ENCODE assay signal across 10 cellular contexts in the genomic region with DNA sequence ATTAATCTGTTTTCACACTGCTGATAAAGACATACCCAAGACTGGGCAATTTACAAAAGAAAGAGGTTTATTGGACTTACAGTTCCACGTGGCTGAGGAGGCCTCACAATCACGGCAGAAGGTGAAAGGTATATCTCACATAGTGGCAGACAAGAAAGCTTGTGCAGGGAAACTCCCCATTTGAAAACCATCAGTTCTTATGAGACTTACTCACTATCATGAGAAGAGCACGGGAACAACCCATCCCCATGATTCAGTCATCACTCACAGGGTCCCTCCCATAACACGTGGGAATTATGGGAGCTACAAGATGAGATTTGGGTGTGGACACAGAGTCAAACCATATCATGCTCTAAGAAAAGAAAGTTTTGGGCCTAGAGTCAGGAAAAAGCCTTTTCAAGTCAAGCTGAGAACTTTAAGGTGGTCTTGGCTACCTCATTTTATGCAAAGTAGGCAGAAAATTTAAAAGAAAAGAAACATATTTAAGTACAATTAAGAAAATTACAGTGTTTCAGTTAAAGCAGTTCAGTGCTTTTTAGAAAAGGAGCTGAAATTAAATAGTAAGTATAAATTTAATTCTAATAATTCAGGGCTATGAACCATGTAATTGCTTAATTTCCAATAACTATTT. TPM values are rescaled to one million over a fixed set of nuclear protein-coding genes. Genes with fewer than 3 reads are reported as not detected.
DNase-seq lines count a peak whose midpoint lies in the region; ATAC-seq, FAIRE-seq and TF ChIP-seq lines count a peak whose summit lies in the region.
"Had no signal": no experiment of that assay in that cellular context is flagged by ENCODE, and none has a peak within 500 bp of the region (broad histone marks: within the 10 kb centered on the region; RNA-seq: fewer than 3 reads in every experiment).

No MANE protein-coding gene starts in this region.

- no peak for TF ChIP-seq CTCF in SK-N-SH (IDR thresholded peaks at IDR 0.05)
- no peak for TF ChIP-seq CTCF in PC-3 (conservative IDR thresholded peaks at IDR 0.05; ENCODE audit: low read depth, low read length)
- TF ChIP-seq CTCF in epithelial cell of proximal tubule (conservative IDR thresholded peaks at IDR 0.05; ENCODE audit: low read depth, low read length): no peak
- no peak for TF ChIP-seq CTCF in upper lobe of right lung (IDR thresholded peaks at IDR 0.05)

- H3K9me2 ChIP-seq in SK-N-SH (no peaks in the 10 kb centered on the region), PC-3 (replicated peaks; ENCODE audit: low read length) (no peaks in the 10 kb centered on the region)

- H3K27ac ChIP-seq in SK-N-SH (ENCODE audit: low read depth in 2 of 2, low read length in 1 of 2) (no peak overlapping the region), PC-3 (ENCODE audit: low read length) (peak overlapping the region; percentile 75), small intestine (ENCODE audit: low read depth in 1 of 2, low read length in 1 of 2) (no peak overlapping the region), upper lobe of right lung (no peak overlapping the region)
- H3K27ac ChIP-seq: upper lobe of left lung had no signal

- BruUV-seq in PC-3 (replicated peaks; lab: Mats Ljungman, UMichigan): no TSS peak

- H3K79me2 ChIP-seq in SK-N-SH (ENCODE audit: insufficient read depth) (no peaks in the 10 kb centered on the region), PC-3 (ENCODE audit: low read length) (peaks cover 6% of the 10 kb centered on the region; the same call in 1 of the 2 replicates)

- H3K4me2 ChIP-seq in SK-N-SH: 0 out of 2 replicates have a peak overlapping the region, but pooled peaks have one; percentile 100
- H3K4me2 ChIP-seq in PC-3 (ENCODE audit: low read length): peak overlapping the region; percentile 100

- no peak overlapping the region for H3K4me3 Mint-ChIP-seq in T-helper 17 cell

- H3K4me1 Mint-ChIP-seq in T-helper 17 cell: peaks cover 19% of the 10 kb centered on the region

- H3K9me3 ChIP-seq in SK-N-SH (no peaks in the 10 kb centered on the region), PC-3 (ENCODE audit: low read length) (no peaks in the 10 kb centered on the region), small intestine (ENCODE audit: control insufficient read depth, low read depth) (no peaks in the 10 kb centered on the region), T-helper 17 cell (ENCODE audit: control insufficient read depth, low read length, poor library complexity, severe bottlenecking) (no peaks in the 10 kb centered on the region), upper lobe of right lung (no peaks in the 10 kb centered on the region)
- H3K9me3 ChIP-seq: upper lobe of left lung had no signal

- H2AFZ ChIP-seq in SK-N-SH (ENCODE audit: low read depth): no peak overlapping the region
- no peak overlapping the region for H2AFZ ChIP-seq in PC-3 (ENCODE audit: low read length)

- DNase-seq in SK-N-SH: no peak
- peak; percentile 69 for DNase-seq in PC-3
- DNase-seq in epithelial cell of proximal tubule (ENCODE audit: low read depth): peak; percentile 81
- DNase-seq in small intestine: peak; percentile 5
- no peak for DNase-seq in T-helper 17 cell
- no peak for DNase-seq in SIG-M5 (lab: John Stamatoyannopoulos, UW)
- DNase-seq in upper lobe of right lung: no peak
- DNase-seq: caudate nucleus, upper lobe of left lung had no signal

- POLR2A ChIA-PET in SK-N-SH (lab: Yijun Ruan, JAX) (interaction anchor here (0.6 kb wide), 1 partner anchor 1007 kb away, joined by 3 read pairs; no protein-coding TSS in a partner anchor), PC-3 (lab: Charles Lee; ENCODE audit: unreplicated experiment) (interaction anchor here (0.6 kb wide), 1 partner anchor 145 kb away, joined by 5 read pairs; no protein-coding TSS in a partner anchor)

- H3K4me3 ChIP-seq in SK-N-SH (ENCODE audit: low read depth in 2 of 2, low read length in 1 of 2) (no peak overlapping the region), PC-3 (ENCODE audit: low read length) (peak overlapping the region; percentile 81; the same call in 1 of the 2 replicates), epithelial cell of proximal tubule (ENCODE audit: low read depth, low read length) (peak overlapping the region; percentile 66), small intestine (ENCODE audit: low read depth in 1 of 2, low read length in 2 of 2) (no peak overlapping the region), upper lobe of right lung (no peak overlapping the region)

- H3K36me3 ChIP-seq in SK-N-SH (replicated peaks in 1 of 2; ENCODE audit: control insufficient read depth in 1 of 2, insufficient read depth in 2 of 2, low read length in 1 of 2) (no peaks in the 10 kb centered on the region), PC-3 (ENCODE audit: low read depth, low read length) (no peaks in the 10 kb centered on the region), small intestine (ENCODE audit: control insufficient read depth in 2 of 2, insufficient read depth in 2 of 2, low read length in 2 of 2) (no peaks in the 10 kb centered on the region), upper lobe of right lung (no peaks in the 10 kb centered on the region)
- H3K36me3 ChIP-seq: upper lobe of left lung had no signal

- no peaks in the 10 kb centered on the region for H3F3A ChIP-seq in SK-N-SH (replicated peaks; ENCODE audit: insufficient read depth)
- no peaks in the 10 kb centered on the region for H3F3A ChIP-seq in PC-3 (ENCODE audit: low read length, unreplicated experiment)

- WGBS in SK-N-SH (ENCODE audit: low lambda C conversion rate): 76% methylated on average over 4 of the region's 4 CpGs
- WGBS in small intestine, 3 donors: 32 to 53% (median 40%) methylated on average over 4 of the region's 4 CpGs

- H3K27ac Mint-ChIP-seq in T-helper 17 cell: no peak overlapping the region

- no peak for TF ChIP-seq RAD21 in SK-N-SH (IDR thresholded peaks at IDR 0.05; ENCODE audit: low read length)

- no peak for ATAC-seq in SK-N-SH treated with all-trans-retinoic acid at 6 μM for 48 hours
- ATAC-seq in PC-3: peak; percentile 12; the same call in 1 of the 2 replicates
- ATAC-seq in T-helper 17 cell: no peak
- ATAC-seq in upper lobe of right lung: no peak

- H3K27me3 Mint-ChIP-seq in T-helper 17 cell: peaks cover 26% of the 10 kb centered on the region

- CTCF ChIA-PET in SK-N-SH (lab: Yijun Ruan, JAX): interaction anchor here (1.2 to 6.8 kb wide), 5 partner anchors 11 to 1018 kb away, joined by 3 to 169 read pairs (median 71); a partner anchor contains a TSS
- CTCF ChIA-PET in PC-3 (lab: Charles Lee): no interaction called here

- H3K9ac ChIP-seq in SK-N-SH (no peak overlapping the region; the same call in 1 of the 2 replicates), PC-3 (ENCODE audit: low read length) (peak overlapping the region; percentile 92)

- H4K20me1 ChIP-seq in SK-N-SH (ENCODE audit: insufficient read depth): no peaks in the 10 kb centered on the region
- H4K20me1 ChIP-seq in PC-3 (ENCODE audit: low read length): no peaks in the 10 kb centered on the region

- TF ChIP-seq EP300 in SK-N-SH (IDR thresholded peaks at IDR 0.05; ENCODE audit: borderline replicate concordance in 1 of 2, low read depth in 1 of 2, low read length in 1 of 2): no peak

- intact Hi-C loops in PC-3 (cut with micrococcal nuclease) (loop anchor here (5.0 kb wide), 1 partner anchor 116 kb away; no protein-coding TSS in a partner anchor), upper lobe of right lung (cut with DNase I) (no loop called here)

- no peak for FAIRE-seq in small intestine (lab: Jason Lieb, UNC)

- H3K36me3 Mint-ChIP-seq in T-helper 17 cell (ENCODE audit: low read depth): no peaks in the 10 kb centered on the region

- peaks cover 0 to 4% of the 10 kb centered on the region in 2 experiments; a peak in 1 of 4 replicates for H3K4me1 ChIP-seq in SK-N-SH (ENCODE audit: control insufficient read depth in 1 of 2, insufficient read depth in 2 of 2, low read depth in 1 of 2, low read length in 1 of 2)
- peaks cover 15% of the 10 kb centered on the region for H3K4me1 ChIP-seq in PC-3 (ENCODE audit: insufficient read depth, low read length)
- H3K4me1 ChIP-seq in small intestine (ENCODE audit: control insufficient read depth in 2 of 2, insufficient read depth in 1 of 2, low read depth in 1 of 2, low read length in 1 of 2): peaks cover 0 to 2% of the 10 kb centered on the region in 2 donors
- peaks cover 3% of the 10 kb centered on the region for H3K4me1 ChIP-seq in upper lobe of right lung

- H3K27me3 ChIP-seq in SK-N-SH (ENCODE audit: insufficient read depth) (no peaks in the 10 kb centered on the region), PC-3 (ENCODE audit: low read length) (no peaks in the 10 kb centered on the region), small intestine (ENCODE audit: control insufficient read depth in 2 of 2, insufficient read depth in 2 of 2, low read length in 2 of 2) (no peaks in the 10 kb centered on the region), upper lobe of right lung (no peaks in the 10 kb centered on the region)
- H3K27me3 ChIP-seq: upper lobe of left lung had no signal

TF ChIP-seq in SK-N-SH, 30 proteins besides CTCF, POLR2A, EP300 and RAD21 (continues in another document):
- no peak for TF ChIP-seq RXRA (IDR thresholded peaks at IDR 0.05; ENCODE audit: borderline replicate concordance, low read depth)
- TF ChIP-seq, protein P1, sequence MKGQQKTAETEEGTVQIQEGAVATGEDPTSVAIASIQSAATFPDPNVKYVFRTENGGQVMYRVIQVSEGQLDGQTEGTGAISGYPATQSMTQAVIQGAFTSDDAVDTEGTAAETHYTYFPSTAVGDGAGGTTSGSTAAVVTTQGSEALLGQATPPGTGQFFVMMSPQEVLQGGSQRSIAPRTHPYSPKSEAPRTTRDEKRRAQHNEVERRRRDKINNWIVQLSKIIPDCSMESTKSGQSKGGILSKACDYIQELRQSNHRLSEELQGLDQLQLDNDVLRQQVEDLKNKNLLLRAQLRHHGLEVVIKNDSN (IDR thresholded peaks at IDR 0.05; ENCODE audit: borderline replicate concordance, low read depth): no peak

TF ChIP-seq in SK-N-SH treated with all-trans-retinoic acid at 6 μM for 48 hours, 23 proteins besides CTCF, POLR2A, EP300 and RAD21 (continues in another document):
- TF ChIP-seq, protein P2, sequence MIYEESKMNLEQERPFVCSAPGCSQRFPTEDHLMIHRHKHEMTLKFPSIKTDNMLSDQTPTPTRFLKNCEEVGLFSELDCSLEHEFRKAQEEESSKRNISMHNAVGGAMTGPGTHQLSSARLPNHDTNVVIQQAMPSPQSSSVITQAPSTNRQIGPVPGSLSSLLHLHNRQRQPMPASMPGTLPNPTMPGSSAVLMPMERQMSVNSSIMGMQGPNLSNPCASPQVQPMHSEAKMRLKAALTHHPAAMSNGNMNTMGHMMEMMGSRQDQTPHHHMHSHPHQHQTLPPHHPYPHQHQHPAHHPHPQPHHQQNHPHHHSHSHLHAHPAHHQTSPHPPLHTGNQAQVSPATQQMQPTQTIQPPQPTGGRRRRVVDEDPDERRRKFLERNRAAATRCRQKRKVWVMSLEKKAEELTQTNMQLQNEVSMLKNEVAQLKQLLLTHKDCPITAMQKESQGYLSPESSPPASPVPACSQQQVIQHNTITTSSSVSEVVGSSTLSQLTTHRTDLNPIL (CRISPR knock-in tag; IDR thresholded peaks at IDR 0.05; ENCODE audit: low read depth): no peak
- TF ChIP-seq ZC3H10 (CRISPR knock-in tag; IDR thresholded peaks at IDR 0.05): no peak

RNA-seq across cellular contexts. Expression of a gene that starts 24.9 kb away (rescaled TPM):
- 1.0 and 1.8 TPM in 2 replicates for polyA plus RNA-seq in SK-N-SH (2012; rRNA removed)
- polyA plus RNA-seq in SK-N-SH (2012; cell fraction: cytosol; rRNA removed): 0.98 and 1.7 TPM in 2 replicates
- polyA plus RNA-seq in SK-N-SH (2012; cell fraction: nucleus; rRNA removed): 1.3 and 1.7 TPM in 2 replicates
- total RNA-seq in PC-3 (2014; rRNA removed): not detected in 2 replicates
- 0.14 and 17.0 TPM in 2 replicates for total RNA-seq in epithelial cell of proximal tubule
- polyA plus RNA-seq in small intestine: 1 to 10 TPM; 1.6 to 6.5 (median 2.3) TPM
- total RNA-seq in T-helper 17 cell: under 1 TPM in 1 of 2 donors, not detected in 1; 0.94 TPM
- total RNA-seq in upper lobe of right lung: 4.8 TPM

Comparison
In these comparisons a context has a peak if more than half of its experiments do, and no peak if none do; other contexts are left out.
1. DNase-seq: peak in PC-3 (single experiment), epithelial cell of proximal tubule (single experiment) and small intestine (single experiment); none in SK-N-SH (single experiment), T-helper 17 cell (0 of 3), SIG-M5 (single experiment) and upper lobe of right lung (single experiment).
2. H3K4me3 ChIP-seq: peak in PC-3 (single experiment) and epithelial cell of proximal tubule (single experiment); none in SK-N-SH (0 of 2), small intestine (0 of 2) and upper lobe of right lung (single experiment).